8 cellular contexts compared by ENCODE assay signal in genomic region chr15:22838292-22839042, GRCh38. TPM values are rescaled to one million over a fixed set of nuclear protein-coding genes. Genes with fewer than 3 reads are reported as not detected.
DNase-seq lines count a peak whose midpoint lies in the region; ATAC-seq, FAIRE-seq and TF ChIP-seq lines count a peak whose summit lies in the region.

NIPA2 (plus strand) TSS chr15:22838666; CDS start chr15:22851732, 13,066 bp downstream.

- peak in 1 of 2 experiments; percentile 10; a peak in 1 of 4 replicates for TF ChIP-seq RAD21 in H1 (IDR thresholded peaks at IDR 0.05 in 1 of 2, conservative IDR thresholded peaks at IDR 0.05 in 1 of 2; ENCODE audit: low read depth in 2 of 2, low read length in 2 of 2)

- peak within 1 kb of the TSS; percentile 85 to 98 (median 94) for H3K9ac ChIP-seq in H1 (replicated peaks in 1 of 4; ENCODE audit: extremely low read depth in 1 of 4, low read depth in 3 of 4, low read length in 3 of 4)
- H3K9ac ChIP-seq in mesenchymal stem cell (ENCODE audit: low read length) = peak within 1 kb of the TSS; percentile 99

- H3K4me3 ChIP-seq in H1 (ENCODE audit: extremely low read depth in 1 of 4, insufficient read depth in 2 of 4, low read depth in 3 of 4, low read length in 4 of 4) = peak within 1 kb of the TSS; percentile 68 to 99 (median 96)
- peak within 1 kb of the TSS; percentile 94 to 98 for H3K4me3 ChIP-seq in mesenchymal stem cell (ENCODE audit: insufficient read depth in 1 of 2, low read depth in 1 of 2, low read length in 2 of 2)

- FAIRE-seq in HTR-8/SVneo (lab: Jason Lieb, UNC) = no peak
- FAIRE-seq in H1 (lab: Jason Lieb, UNC) = no peak

- H3K9me3 ChIP-seq in H1 (ENCODE audit: insufficient read depth in 2 of 2, low read depth in 1 of 2, low read length in 1 of 2) (no peaks in the 10 kb centered on the region), mesenchymal stem cell (ENCODE audit: control insufficient read depth, low read length) (no peaks in the 10 kb centered on the region)

- WGBS in H1 (ENCODE audit: extremely low coverage in 1 of 2, insufficient coverage in 1 of 2, insufficient read length in 1 of 2, insufficient replicate concordance in 2 of 2, low coverage in 1 of 2, low lambda C conversion rate in 2 of 2, missing lambda C conversion rate in 1 of 2), 2 experiments = 0% methylated on average over 41 of the region's 83 CpGs; no CpG with 5 or more reads in 1 of the 2 experiments
- WGBS in mesenchymal stem cell = under 1% methylated on average over 78 of the region's 83 CpGs

- no peak within 1 kb of the TSS for H3K14ac ChIP-seq in H1 (ENCODE audit: insufficient read length)
- H3K14ac ChIP-seq in mesenchymal stem cell (ENCODE audit: low read length in 2 of 2) = peak within 1 kb of the TSS in 1 of 2 experiments; percentile 50

- no peak within 1 kb of the TSS for H3K23ac ChIP-seq in H1 (ENCODE audit: insufficient read length)
- peak within 1 kb of the TSS; percentile 16 to 21 for H3K23ac ChIP-seq in mesenchymal stem cell (ENCODE audit: low read length in 2 of 2)

- H3K79me2 ChIP-seq in H1 (ENCODE audit: control insufficient read depth in 1 of 2, insufficient read depth in 2 of 2, low read length in 2 of 2) = peaks cover 22 to 47% of the 10 kb centered on the region in 2 experiments

- peak within 1 kb of the TSS; percentile 86 for H3K56ac ChIP-seq in H1 (replicated peaks; ENCODE audit: insufficient read length, low read depth, low read length)

- H3K4me2 ChIP-seq in H1 (ENCODE audit: insufficient read depth in 1 of 2, low read depth in 2 of 2, low read length in 2 of 2) = peak within 1 kb of the TSS; percentile 82 to 91
- H3K4me2 ChIP-seq in mesenchymal stem cell (ENCODE audit: low read length, poor library complexity, severe bottlenecking) = peak within 1 kb of the TSS; percentile 84

- TF ChIP-seq CTCF in H1 (IDR thresholded peaks at IDR 0.05; ENCODE audit: control extremely low read depth in 1 of 3, insufficient read depth in 1 of 3, low read depth in 1 of 3, low read length in 3 of 3) = no peak

- no peak within 1 kb of the TSS for H2BK12ac ChIP-seq in H1 (ENCODE audit: low read depth, low read length)
- H2BK12ac ChIP-seq in mesenchymal stem cell (ENCODE audit: low read length in 2 of 2) = no peak within 1 kb of the TSS

- H4K8ac ChIP-seq in H1 (ENCODE audit: extremely low read depth, insufficient read depth, low read length) (peak within 1 kb of the TSS; percentile 98), mesenchymal stem cell (ENCODE audit: low read length) (peak within 1 kb of the TSS; percentile 92)

- H3K23me2 ChIP-seq in H1 (ENCODE audit: low read depth, low read length) = 0 out of 2 replicates have a peak, but pooled peaks cover 5% of the 10 kb centered on the region

- peak within 1 kb of the TSS; percentile 95 for H2BK5ac ChIP-seq in H1 (ENCODE audit: low read depth, low read length)
- peak within 1 kb of the TSS; percentile 9 for H2BK5ac ChIP-seq in mesenchymal stem cell (ENCODE audit: low read depth, low read length, poor library complexity, severe bottlenecking)

- H2AFZ ChIP-seq in H1 (ENCODE audit: low read length) (no peak within 1 kb of the TSS), mesenchymal stem cell (ENCODE audit: low read depth, low read length) (peak within 1 kb of the TSS; percentile 83)

- H3K18ac ChIP-seq in H1 (ENCODE audit: extremely low read depth, low read length) (peak within 1 kb of the TSS; percentile 90; the same call in 1 of the 2 replicates), mesenchymal stem cell (ENCODE audit: low read depth in 1 of 2, low read length in 2 of 2) (peak within 1 kb of the TSS; percentile 50 to 88)

- no peaks in the 10 kb centered on the region; a peak in 1 of 8 replicates for H3K36me3 ChIP-seq in H1 (ENCODE audit: control insufficient read depth in 2 of 4, insufficient read depth in 4 of 4, low read length in 3 of 4)
- peaks cover 4 to 8% of the 10 kb centered on the region in 2 experiments for H3K36me3 ChIP-seq in mesenchymal stem cell (ENCODE audit: control insufficient read depth in 1 of 2, insufficient read depth in 2 of 2, low read depth in 1 of 2, low read length in 2 of 2)

- H2BK15ac ChIP-seq in H1 (ENCODE audit: low read length) = no peak within 1 kb of the TSS
- peak within 1 kb of the TSS; percentile 67 for H2BK15ac ChIP-seq in mesenchymal stem cell (ENCODE audit: low read depth, poor library complexity, severe bottlenecking)

- H3K4ac ChIP-seq in H1 (replicated peaks; ENCODE audit: insufficient read length, low read depth, low read length) (peak within 1 kb of the TSS; percentile 38), mesenchymal stem cell (ENCODE audit: low read depth in 1 of 2, low read length in 2 of 2) (peak within 1 kb of the TSS; percentile 11 to 45)

- H4K91ac ChIP-seq in H1 (replicated peaks; ENCODE audit: insufficient read length, low read length) (peak within 1 kb of the TSS; percentile 81), mesenchymal stem cell (ENCODE audit: low read length) (peak within 1 kb of the TSS; percentile 87)

- H3K4me1 ChIP-seq in H1 (replicated peaks in 1 of 4; ENCODE audit: control insufficient read depth in 3 of 4, insufficient read depth in 4 of 4, low read length in 3 of 4) (peaks cover 0 to 4% (median 3%) of the 10 kb centered on the region in 4 experiments; a peak in 3 of 7 replicates), mesenchymal stem cell (ENCODE audit: control insufficient read depth, insufficient read depth, low read depth, low read length) (peaks cover 4% of the 10 kb centered on the region)

- POLR2A ChIA-PET in H1 (lab: Charles Lee; ENCODE audit: partially characterized antibody) = interaction anchor here (0.8 to 2.5 kb wide), 7 partner anchors 12 to 53 kb away, joined by 3 to 24 read pairs (median 5); partner anchors contain the start of gene NIPA1

- H3K27me3 ChIP-seq in H1 (replicated peaks in 1 of 4; ENCODE audit: control insufficient read depth in 3 of 4, extremely low read depth in 1 of 4, insufficient read depth in 3 of 4, low read length in 3 of 4) (no peaks in the 10 kb centered on the region; a peak in 1 of 7 replicates), mesenchymal stem cell (ENCODE audit: control insufficient read depth in 1 of 2, insufficient read depth in 1 of 2, low read length in 2 of 2) (no peaks in the 10 kb centered on the region)

- H2BK20ac ChIP-seq in H1 (ENCODE audit: low read length) = 0 out of 2 replicates have a peak within 1 kb of the TSS, but pooled peaks have one; percentile 32

- peaks cover 0 to 3% of the 10 kb centered on the region in 2 experiments for H4K20me1 ChIP-seq in H1 (replicated peaks in 1 of 2; ENCODE audit: control insufficient read depth in 1 of 2, insufficient read depth in 2 of 2, low read length in 2 of 2)

- no peak; a peak in 1 of 3 replicates for TF ChIP-seq EP300 in H1 (IDR thresholded peaks at IDR 0.05; ENCODE audit: borderline replicate concordance in 1 of 2, low read depth in 2 of 2, low read length in 2 of 2)

- H2BK120ac ChIP-seq in H1 (replicated peaks; ENCODE audit: low read depth, low read length) = peak within 1 kb of the TSS; percentile 72
- H2BK120ac ChIP-seq in mesenchymal stem cell (ENCODE audit: low read depth, low read length) = peak within 1 kb of the TSS; percentile 68

- peak; percentile 99 for DNase-seq in COLO829 (ENCODE audit: low spot score)
- peak; percentile 87 for DNase-seq in HTR-8/SVneo (ENCODE audit: insufficient read length, low spot score)
- DNase-seq in NOMO-1 treated with dmso at 0.1 percent for 144 hours (lab: John Stamatoyannopoulos, UW; ENCODE audit: unreplicated experiment) = peak; percentile 97
- peak; percentile 98 to 99 (median 98) for DNase-seq in activated CD8-positive, alpha-beta memory T cell treated with anti-CD3 and anti-CD28 coated beads for 48 hours (ENCODE audit: low read depth in 2 of 3, low spot score in 2 of 3)
- peak; percentile 93 to 100 for DNase-seq in H1 (ENCODE audit: low read depth in 1 of 2, low spot score in 2 of 2)
- DNase-seq in mesenchymal stem cell = peak; percentile 98
- peak; percentile 97 for DNase-seq in stimulated activated CD8-positive, alpha-beta memory T cell treated with anti-CD3 and anti-CD28 coated beads, Interleukin-12 subunit alpha, Interleukin-12 subunit beta, amount 100 ng/mL, for 4 hours (ENCODE audit: low read depth)

- TF ChIP-seq POLR2A in H1 (IDR thresholded peaks at IDR 0.05; ENCODE audit: control extremely low read depth in 1 of 2, low read depth in 2 of 2, low read length in 2 of 2) = peak; percentile 75 to 83

- H3K27ac ChIP-seq in H1 (ENCODE audit: low read depth, low read length) (peak within 1 kb of the TSS; percentile 90), mesenchymal stem cell (ENCODE audit: low read length, poor library complexity, severe bottlenecking) (peak within 1 kb of the TSS; percentile 83)

- H3K79me1 ChIP-seq in H1 (ENCODE audit: low read depth, low read length) = no peaks in the 10 kb centered on the region; the same call in 1 of the 2 replicates
- no peaks in the 10 kb centered on the region for H3K79me1 ChIP-seq in mesenchymal stem cell (replicated peaks; ENCODE audit: low read length, poor library complexity, severe bottlenecking)

- H2AK5ac ChIP-seq in H1 (ENCODE audit: low read depth, low read length) (no peak within 1 kb of the TSS), mesenchymal stem cell (ENCODE audit: low read length, severe bottlenecking) (no peak within 1 kb of the TSS)

- ATAC-seq in GM21367 (IDR thresholded peaks at IDR 0.05; ENCODE audit: unreplicated experiment) = peak; percentile 74

- peak within 1 kb of the TSS; percentile 89 for H4K5ac ChIP-seq in H1 (ENCODE audit: insufficient read length, low read depth, low read length)

- CTCF ChIA-PET in H1 (lab: Charles Lee; ENCODE audit: partially characterized antibody) = interaction anchor here (0.8 kb wide), 1 partner anchor 114 kb away, joined by 3 read pairs; no protein-coding TSS in a partner anchor

TF ChIP-seq in H1, 55 proteins besides CTCF, POLR2A, EP300 and RAD21 (continues in another document):
- TF ChIP-seq GTF2F1 (IDR thresholded peaks at IDR 0.05; ENCODE audit: borderline replicate concordance, low read depth, low read length) (peak; percentile 75; the same call in 1 of the 2 replicates), JUND (IDR thresholded peaks at IDR 0.05; ENCODE audit: low read length) (0 out of 2 replicates have a peak, but pooled peaks have one; percentile 52), KDM5A (IDR thresholded peaks at IDR 0.05; ENCODE audit: low read length) (peak; percentile 79; the same call in 1 of the 2 replicates)

RNA-seq across cellular contexts. Expression of gene NIPA2, which starts in this region (rescaled TPM):
- 77.4 and 81.7 TPM in 2 replicates for total RNA-seq in H1 (2021; fragmentation: NEBNext Ultra II Directional; extraction: Animal tissue kit (Norgen Biotek cat#: 25700))
- 30.3 and 38.5 TPM in 2 replicates for polyA plus RNA-seq in H1 (2011; rRNA removed)
- polyA plus RNA-seq in H1 (2011; cell fraction: cytosol; rRNA removed) = 41.3 TPM
- 20.3 TPM for polyA plus RNA-seq in H1 (2011; cell fraction: nucleus; rRNA removed)
- 42.1 to 54.4 TPM (median 45.9 TPM) in 4 replicates for polyA plus RNA-seq in H1 (2012, experiment 1 of 2)
- polyA plus RNA-seq in H1 (2012, experiment 2 of 2) = 14.2 TPM
- 70.7 TPM for polyA plus RNA-seq in H1 (2013, experiment 1 of 2)
- polyA plus RNA-seq in H1 (2013, experiment 2 of 2) = 77.5 TPM
- 30.2 and 31.6 TPM in 2 replicates for polyA minus RNA-seq in H1 (2011; rRNA and poly(A)+ RNA removed)
- polyA minus RNA-seq in H1 (2011; cell fraction: cytosol; rRNA and poly(A)+ RNA removed) = 44.5 TPM
- polyA minus RNA-seq in H1 (2011; cell fraction: nucleus; rRNA and poly(A)+ RNA removed) = 48.6 TPM
- 53.0 TPM for polyA plus RNA-seq in mesenchymal stem cell (2013, experiment 1 of 2)
- polyA plus RNA-seq in mesenchymal stem cell (2013, experiment 2 of 2) = 54.4 TPM

Comparison
In these comparisons a context has a peak if more than half of its experiments do, and no peak if none do; other contexts are left out.
1. Peak in every context shown above with its lines: DNase-seq, ATAC-seq, H3K4me3 ChIP-seq and H3K27ac ChIP-seq.